ENCODE assay signal across 25 cellular contexts in genomic region chr2:138102664-138103063, GRCh38.
"Had no signal": no experiment of that assay in that cellular context is flagged by ENCODE, and none has a peak within 500 bp of the region (broad histone marks: within the 10 kb centered on the region; RNA-seq: fewer than 3 reads in every experiment).

No MANE protein-coding gene starts in this region.

- H3K27me3 ChIP-seq: neural progenitor cell, ovary, sigmoid colon, stomach, thyroid gland, tibial nerve, upper lobe of left lung, vagina had no signal

- H3K4me3 ChIP-seq: neural progenitor cell, ovary, psoas muscle, sigmoid colon, stomach, thoracic aorta, thyroid gland, tibial nerve, upper lobe of left lung, vagina had no signal

- H3K27ac ChIP-seq: neural progenitor cell, ovary, parathyroid adenoma, psoas muscle, sigmoid colon, stomach, thoracic aorta, thyroid gland, tibial nerve, upper lobe of left lung, vagina had no signal

- H3K9ac ChIP-seq: neural progenitor cell, parathyroid adenoma had no signal

- H3K9me3 ChIP-seq: ovary, psoas muscle, sigmoid colon, stomach, thoracic aorta, thyroid gland, tibial nerve, upper lobe of left lung, vagina had no signal

- ATAC-seq: natural killer cell; psoas muscle; right cardiac atrium; stimulated activated effector memory CD8-positive, alpha-beta T cell treated with anti-CD3 and anti-CD28 coated beads, Interleukin-12 subunit alpha, Interleukin-12 subunit beta, amount 100 ng/mL, for 72 hours; stimulated activated naive B cell treated with anti-CD40 and anti-IgM and Interleukin-4, amounts not matched to agents 10 μg/mL and 1 μg/mL and 100 μg/mL, for 72 hours had no signal

- FAIRE-seq: small intestine, urothelium cell line had no signal

- H3K79me2 ChIP-seq: parathyroid adenoma had no signal

- H2AFZ ChIP-seq: neural progenitor cell, parathyroid adenoma had no signal

- H3K4me2 ChIP-seq: neural progenitor cell had no signal

- DNase-seq: natural killer cell; occipital lobe; ovary; posterior cingulate gyrus; psoas muscle; right cardiac atrium; sigmoid colon; small intestine; stimulated activated CD4-positive, alpha-beta T cell treated with anti-CD3 and anti-CD28 coated beads, Interleukin-15, amount 100 ng/mL, for 24 hours; stimulated activated CD4-positive, alpha-beta T cell treated with anti-CD3 and anti-CD28 coated beads, Interleukin-2, amount 100 ng/mL, for 24 hours; stimulated activated CD4-positive, alpha-beta T cell treated with anti-CD3 and anti-CD28 coated beads, Interleukin-2, amount 100 ng/mL, for 48 hours; stimulated activated CD4-positive, alpha-beta T cell treated with anti-CD3 and anti-CD28 coated beads, Interleukin-4, amount 100 ng/mL, for 24 hours; stimulated activated naive B cell treated with anti-CD40 and anti-IgM and Interleukin-4, amounts not matched to agents 10 μg/mL and 1 μg/mL and 100 μg/mL, for 72 hours; stimulated activated naive CD4-positive, alpha-beta T cell treated with Interleukin-2 at 50 U/mL for 16 hours; stomach; thyroid gland; trophoblast cell; upper lobe of left lung had no signal

- H3K36me3 ChIP-seq: neural progenitor cell, ovary, sigmoid colon, stomach, thoracic aorta, thyroid gland, tibial nerve, upper lobe of left lung, vagina had no signal

- H3K4me1 ChIP-seq: parathyroid adenoma, psoas muscle, sigmoid colon, stomach, thyroid gland, tibial nerve, upper lobe of left lung, vagina had no signal
